3 cellular contexts compared by ENCODE assay signal in the genomic region with DNA sequence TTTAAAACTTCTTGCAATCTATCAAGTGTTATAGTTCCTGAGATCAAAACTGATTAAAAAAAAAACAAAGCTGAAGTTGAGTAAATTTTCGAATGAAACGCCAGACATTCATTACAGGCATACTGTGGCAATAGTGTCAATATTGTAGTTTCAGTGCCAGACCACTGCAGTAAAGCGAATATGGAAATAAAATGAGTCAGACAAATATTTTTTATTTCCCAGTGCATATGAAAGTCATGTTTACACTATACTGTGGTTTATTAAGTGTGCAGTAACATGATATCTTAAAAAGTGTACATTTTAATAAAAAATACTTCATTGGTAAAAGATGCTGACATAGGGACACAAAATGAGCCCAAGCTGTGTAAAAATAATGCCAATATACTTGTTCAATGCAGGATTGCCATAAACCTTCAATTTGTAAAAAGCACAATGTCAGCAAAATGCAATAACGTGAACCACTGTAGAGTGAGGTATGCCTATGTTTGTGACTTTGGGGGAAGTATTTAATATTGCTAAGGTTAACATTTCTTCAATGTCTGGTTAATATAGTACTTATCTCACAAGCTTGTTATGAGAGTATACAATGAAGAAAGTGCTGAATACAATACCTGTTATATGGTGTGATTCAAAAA.
TF ChIP-seq lines count a peak whose summit lies in the region.

No MANE protein-coding gene starts in this region.

TF ChIP-seq in A549, 52 proteins besides CTCF, POLR2A, EP300 and RAD21:
- TF ChIP-seq CBX8 (IDR thresholded peaks at IDR 0.05) (no peak), MAFK (IDR thresholded peaks at IDR 0.05; ENCODE audit: partially characterized antibody) (peak; percentile 85), HOXB13 (CRISPR knock-in tag; IDR thresholded peaks at IDR 0.05; ENCODE audit: low read depth) (no peak), KDM5A (IDR thresholded peaks at IDR 0.05) (no peak)
- TF ChIP-seq, protein P1, sequence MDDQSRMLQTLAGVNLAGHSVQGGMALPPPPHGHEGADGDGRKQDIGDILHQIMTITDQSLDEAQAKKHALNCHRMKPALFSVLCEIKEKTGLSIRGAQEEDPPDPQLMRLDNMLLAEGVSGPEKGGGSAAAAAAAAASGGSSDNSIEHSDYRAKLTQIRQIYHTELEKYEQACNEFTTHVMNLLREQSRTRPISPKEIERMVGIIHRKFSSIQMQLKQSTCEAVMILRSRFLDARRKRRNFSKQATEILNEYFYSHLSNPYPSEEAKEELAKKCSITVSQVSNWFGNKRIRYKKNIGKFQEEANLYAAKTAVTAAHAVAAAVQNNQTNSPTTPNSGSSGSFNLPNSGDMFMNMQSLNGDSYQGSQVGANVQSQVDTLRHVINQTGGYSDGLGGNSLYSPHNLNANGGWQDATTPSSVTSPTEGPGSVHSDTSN (IDR thresholded peaks at IDR 0.05), result no peak

TF ChIP-seq in IMR-90, 13 proteins besides CTCF, POLR2A, EP300 and RAD21:
- no peak for TF ChIP-seq USF2 (IDR thresholded peaks at IDR 0.05; ENCODE audit: low read depth, low read length)
- peak; percentile 87 for TF ChIP-seq MAFK (IDR thresholded peaks at IDR 0.05; ENCODE audit: low read depth, low read length)

TF ChIP-seq in H1, 55 proteins besides CTCF, POLR2A, EP300 and RAD21:
- no peak for TF ChIP-seq BACH1 (IDR thresholded peaks at IDR 0.05; ENCODE audit: low read length)
- no peak for TF ChIP-seq KDM4A (IDR thresholded peaks at IDR 0.05; ENCODE audit: low read depth, low read length, severe bottlenecking)
- no peak for TF ChIP-seq KDM5A (IDR thresholded peaks at IDR 0.05; ENCODE audit: low read length)
- TF ChIP-seq TCF12 (IDR thresholded peaks at IDR 0.05; ENCODE audit: low read depth, low read length), result no peak
- TF ChIP-seq TAF7 (optimal IDR thresholded peaks at IDR 0.05; ENCODE audit: borderline replicate concordance, low read depth, low read length), result no peak
- TF ChIP-seq MAFK (IDR thresholded peaks at IDR 0.05; ENCODE audit: low read depth, low read length), result peak; percentile 50; the same call in 1 of the 2 replicates
